In genomic region chr2:1833726-1834125, GRCh38 we compare ENCODE assay signal across 1 cellular context.
TF ChIP-seq lines count a peak whose summit lies in the region.

No MANE protein-coding gene starts in this region.

TF ChIP-seq in H1, 55 proteins besides CTCF, POLR2A, EP300 and RAD21 (continued from another document):
- TF ChIP-seq KDM5A (IDR thresholded peaks at IDR 0.05; ENCODE audit: low read length): no peak
- no peak for TF ChIP-seq NRF1 (IDR thresholded peaks at IDR 0.05; ENCODE audit: low read depth, low read length)
- no peak for TF ChIP-seq SP2 (IDR thresholded peaks at IDR 0.05; ENCODE audit: low read length)
- TF ChIP-seq GABPA (IDR thresholded peaks at IDR 0.05; ENCODE audit: borderline replicate concordance, insufficient read depth, low read length): no peak
- no peak for TF ChIP-seq CEBPB (IDR thresholded peaks at IDR 0.05; ENCODE audit: low read depth, low read length)
- no peak for TF ChIP-seq POU5F1 (IDR thresholded peaks at IDR 0.05; ENCODE audit: low read depth, low read length)
- no peak for TF ChIP-seq ATF2 (IDR thresholded peaks at IDR 0.05; ENCODE audit: low read length)
- no peak for TF ChIP-seq SP1 (IDR thresholded peaks at IDR 0.05; ENCODE audit: low read depth, low read length)
- no peak for TF ChIP-seq TCF12 (IDR thresholded peaks at IDR 0.05; ENCODE audit: low read depth, low read length)
- TF ChIP-seq USF2 (IDR thresholded peaks at IDR 0.05; ENCODE audit: low read length): no peak
- TF ChIP-seq KDM4A (IDR thresholded peaks at IDR 0.05; ENCODE audit: low read depth, low read length, severe bottlenecking): no peak
- no peak for TF ChIP-seq CHD1 (IDR thresholded peaks at IDR 0.05; ENCODE audit: low read depth, low read length)
- TF ChIP-seq TEAD4 (IDR thresholded peaks at IDR 0.05; ENCODE audit: low read depth, low read length): no peak
TF ChIP-seq in H1: peak in this region for 0.
